In genomic region chr10:12511651-12512050, GRCh38 we compare ENCODE assay signal across 16 cellular contexts.
"Had no signal": no experiment of that assay in that cellular context is flagged by ENCODE, and none has a peak within 500 bp of the region (broad histone marks: within the 10 kb centered on the region; RNA-seq: fewer than 3 reads in every experiment).

No MANE protein-coding gene starts in this region.

- H3K27ac Mint-ChIP-seq: activated CD8-positive, alpha-beta T cell treated with anti-CD3 and anti-CD28 coated beads, Interleukin-2, amount 10 ng/mL, durations not matched to agents 7 days and 5 days; activated naive CD4-positive, alpha-beta T cell treated with anti-CD3 and anti-CD28 coated beads for 36 hours; activated naive CD8-positive, alpha-beta T cell treated with anti-CD3 and anti-CD28 coated beads, Interleukin-2, amount 10 ng/mL, durations not matched to agents 7 days and 5 days; neural progenitor cell had no signal

- H3K36me3 Mint-ChIP-seq: activated naive CD8-positive, alpha-beta T cell treated with anti-CD3 and anti-CD28 coated beads, Interleukin-2, amount 10 ng/mL, durations not matched to agents 7 days and 5 days had no signal

- H3K4me3 ChIP-seq: left ventricle myocardium inferior, neural progenitor cell, upper lobe of left lung had no signal

- H3K4me3 Mint-ChIP-seq: activated CD8-positive, alpha-beta T cell treated with anti-CD3 and anti-CD28 coated beads, Interleukin-2, amount 10 ng/mL, durations not matched to agents 7 days and 5 days; activated naive CD4-positive, alpha-beta T cell treated with anti-CD3 and anti-CD28 coated beads for 36 hours; activated naive CD8-positive, alpha-beta T cell treated with anti-CD3 and anti-CD28 coated beads, Interleukin-2, amount 10 ng/mL, durations not matched to agents 7 days and 5 days; naive thymus-derived CD4-positive, alpha-beta T cell; neural progenitor cell; stimulated activated naive B cell treated with anti-CD40 and anti-IgM and Interleukin-4, amounts not matched to agents 10 μg/mL and 1 μg/mL and 100 μg/mL, for 72 hours had no signal

- H3K27ac ChIP-seq: left ventricle myocardium inferior, upper lobe of left lung had no signal

- H3K27me3 Mint-ChIP-seq: activated naive CD8-positive, alpha-beta T cell treated with anti-CD3 and anti-CD28 coated beads, Interleukin-2, amount 10 ng/mL, durations not matched to agents 7 days and 5 days; naive thymus-derived CD4-positive, alpha-beta T cell; stimulated activated naive B cell treated with anti-CD40 and anti-IgM and Interleukin-4, amounts not matched to agents 10 μg/mL and 1 μg/mL and 100 μg/mL, for 72 hours had no signal

- DNase-seq: activated CD4-positive, alpha-beta T cell treated with anti-CD3 and anti-CD28 coated beads for 1 hour; activated CD4-positive, alpha-beta T cell treated with anti-CD3 and anti-CD28 coated beads, Interleukin-2, amount 50 U/mL, for 1 hour; activated CD8-positive, alpha-beta T cell treated with anti-CD3 and anti-CD28 coated beads, Interleukin-2, amount 10 ng/mL, durations not matched to agents 7 days and 5 days; activated naive CD4-positive, alpha-beta T cell treated with anti-CD3 and anti-CD28 coated beads for 36 hours; activated naive CD8-positive, alpha-beta T cell treated with anti-CD3 and anti-CD28 coated beads, Interleukin-2, amount 10 ng/mL, durations not matched to agents 7 days and 5 days; cerebellar nuclear complex; effector CD4-positive, alpha-beta T cell; foreskin fibroblast; left ventricle myocardium inferior; naive thymus-derived CD4-positive, alpha-beta T cell; stimulated activated CD4-positive, alpha-beta T cell treated with anti-CD3 and anti-CD28 coated beads, Interleukin-2, amount 100 ng/mL, for 48 hours; stimulated activated CD8-positive, alpha-beta memory T cell treated with anti-CD3 and anti-CD28 coated beads, Interleukin-4, amount 100 ng/mL, for 48 hours; stimulated activated naive B cell treated with anti-CD40 and anti-IgM and Interleukin-4, amounts not matched to agents 10 μg/mL and 1 μg/mL and 100 μg/mL, for 72 hours; T-helper 1 cell; upper lobe of left lung had no signal

- H3K9me3 ChIP-seq: left ventricle myocardium inferior, upper lobe of left lung had no signal

- H3K27me3 ChIP-seq: neural progenitor cell, upper lobe of left lung had no signal

- H3K9me3 Mint-ChIP-seq: activated naive CD4-positive, alpha-beta T cell treated with anti-CD3 and anti-CD28 coated beads for 36 hours; activated naive CD8-positive, alpha-beta T cell treated with anti-CD3 and anti-CD28 coated beads, Interleukin-2, amount 10 ng/mL, durations not matched to agents 7 days and 5 days; naive thymus-derived CD4-positive, alpha-beta T cell; stimulated activated naive B cell treated with anti-CD40 and anti-IgM and Interleukin-4, amounts not matched to agents 10 μg/mL and 1 μg/mL and 100 μg/mL, for 72 hours had no signal

- H3K4me1 ChIP-seq: left ventricle myocardium inferior, upper lobe of left lung had no signal

- H3K36me3 ChIP-seq: left ventricle myocardium inferior, neural progenitor cell, upper lobe of left lung had no signal
